ENCODE assay signal across 2 cellular contexts in genomic region chr22:43205748-43206514, GRCh38.
TF ChIP-seq lines count a peak whose summit lies in the region.

No MANE protein-coding gene starts in this region.

TF ChIP-seq in IMR-90, 13 proteins besides CTCF, POLR2A, EP300 and RAD21 (continued from another document):
- TF ChIP-seq FOS (IDR thresholded peaks at IDR 0.05; ENCODE audit: low read depth, low read length) (no peak), SMC3 (IDR thresholded peaks at IDR 0.05; ENCODE audit: low read depth, low read length) (no peak), CHD1 (IDR thresholded peaks at IDR 0.05; ENCODE audit: low read depth, low read length) (no peak), RCOR1 (IDR thresholded peaks at IDR 0.05; ENCODE audit: insufficient replicate concordance, low read length) (no peak), BHLHE40 (IDR thresholded peaks at IDR 0.05; ENCODE audit: low read depth, low read length) (no peak), MXI1 (IDR thresholded peaks at IDR 0.05; ENCODE audit: borderline replicate concordance, low read depth, low read length) (no peak), ELK1 (IDR thresholded peaks at IDR 0.05; ENCODE audit: borderline replicate concordance, low read depth, low read length) (no peak), NFE2L2 (IDR thresholded peaks at IDR 0.05; ENCODE audit: low read depth, low read length) (no peak), MAFK (IDR thresholded peaks at IDR 0.05; ENCODE audit: low read depth, low read length) (no peak)
- TF ChIP-seq, protein P1, sequence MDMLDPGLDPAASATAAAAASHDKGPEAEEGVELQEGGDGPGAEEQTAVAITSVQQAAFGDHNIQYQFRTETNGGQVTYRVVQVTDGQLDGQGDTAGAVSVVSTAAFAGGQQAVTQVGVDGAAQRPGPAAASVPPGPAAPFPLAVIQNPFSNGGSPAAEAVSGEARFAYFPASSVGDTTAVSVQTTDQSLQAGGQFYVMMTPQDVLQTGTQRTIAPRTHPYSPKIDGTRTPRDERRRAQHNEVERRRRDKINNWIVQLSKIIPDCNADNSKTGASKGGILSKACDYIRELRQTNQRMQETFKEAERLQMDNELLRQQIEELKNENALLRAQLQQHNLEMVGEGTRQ (IDR thresholded peaks at IDR 0.05; ENCODE audit: low read depth, low read length) = no peak

TF ChIP-seq in WTC11, 78 proteins besides CTCF, POLR2A, EP300 and RAD21 (continued from another document):
- TF ChIP-seq MXD4 (CRISPR knock-in tag; IDR thresholded peaks at IDR 0.05; ENCODE audit: borderline replicate concordance) = no peak
- TF ChIP-seq, protein P2, sequence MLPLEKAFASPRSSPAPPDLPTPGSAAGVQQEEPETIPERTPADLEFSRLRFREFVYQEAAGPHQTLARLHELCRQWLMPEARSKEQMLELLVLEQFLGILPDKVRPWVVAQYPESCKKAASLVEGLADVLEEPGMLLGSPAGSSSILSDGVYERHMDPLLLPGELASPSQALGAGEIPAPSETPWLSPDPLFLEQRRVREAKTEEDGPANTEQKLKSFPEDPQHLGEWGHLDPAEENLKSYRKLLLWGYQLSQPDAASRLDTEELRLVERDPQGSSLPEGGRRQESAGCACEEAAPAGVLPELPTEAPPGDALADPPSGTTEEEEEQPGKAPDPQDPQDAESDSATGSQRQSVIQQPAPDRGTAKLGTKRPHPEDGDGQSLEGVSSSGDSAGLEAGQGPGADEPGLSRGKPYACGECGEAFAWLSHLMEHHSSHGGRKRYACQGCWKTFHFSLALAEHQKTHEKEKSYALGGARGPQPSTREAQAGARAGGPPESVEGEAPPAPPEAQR (CRISPR knock-in tag; IDR thresholded peaks at IDR 0.05) = no peak
- TF ChIP-seq, protein P3, sequence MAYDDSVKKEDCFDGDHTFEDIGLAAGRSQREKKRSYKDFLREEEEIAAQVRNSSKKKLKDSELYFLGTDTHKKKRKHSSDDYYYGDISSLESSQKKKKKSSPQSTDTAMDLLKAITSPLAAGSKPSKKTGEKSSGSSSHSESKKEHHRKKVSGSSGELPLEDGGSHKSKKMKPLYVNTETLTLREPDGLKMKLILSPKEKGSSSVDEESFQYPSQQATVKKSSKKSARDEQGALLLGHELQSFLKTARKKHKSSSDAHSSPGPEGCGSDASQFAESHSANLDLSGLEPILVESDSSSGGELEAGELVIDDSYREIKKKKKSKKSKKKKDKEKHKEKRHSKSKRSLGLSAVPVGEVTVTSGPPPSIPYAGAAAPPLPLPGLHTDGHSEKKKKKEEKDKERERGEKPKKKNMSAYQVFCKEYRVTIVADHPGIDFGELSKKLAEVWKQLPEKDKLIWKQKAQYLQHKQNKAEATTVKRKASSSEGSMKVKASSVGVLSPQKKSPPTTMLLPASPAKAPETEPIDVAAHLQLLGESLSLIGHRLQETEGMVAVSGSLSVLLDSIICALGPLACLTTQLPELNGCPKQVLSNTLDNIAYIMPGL (CRISPR knock-in tag; IDR thresholded peaks at IDR 0.05) = no peak
- no peak for TF ChIP-seq OVOL2 (CRISPR knock-in tag; IDR thresholded peaks at IDR 0.05; ENCODE audit: borderline replicate concordance)
- no peak for TF ChIP-seq SMAD4 (CRISPR knock-in tag; IDR thresholded peaks at IDR 0.05)
- no peak for TF ChIP-seq ESRRA (CRISPR knock-in tag; IDR thresholded peaks at IDR 0.05; ENCODE audit: borderline replicate concordance)
- TF ChIP-seq SOX15 (CRISPR knock-in tag; IDR thresholded peaks at IDR 0.05) = no peak
- no peak for TF ChIP-seq JUN (CRISPR knock-in tag; IDR thresholded peaks at IDR 0.05)
- TF ChIP-seq ZNF219 (CRISPR knock-in tag; IDR thresholded peaks at IDR 0.05; ENCODE audit: borderline replicate concordance) = no peak
